Comparison of ENCODE assay signal across 24 cellular contexts in the genomic region with DNA sequence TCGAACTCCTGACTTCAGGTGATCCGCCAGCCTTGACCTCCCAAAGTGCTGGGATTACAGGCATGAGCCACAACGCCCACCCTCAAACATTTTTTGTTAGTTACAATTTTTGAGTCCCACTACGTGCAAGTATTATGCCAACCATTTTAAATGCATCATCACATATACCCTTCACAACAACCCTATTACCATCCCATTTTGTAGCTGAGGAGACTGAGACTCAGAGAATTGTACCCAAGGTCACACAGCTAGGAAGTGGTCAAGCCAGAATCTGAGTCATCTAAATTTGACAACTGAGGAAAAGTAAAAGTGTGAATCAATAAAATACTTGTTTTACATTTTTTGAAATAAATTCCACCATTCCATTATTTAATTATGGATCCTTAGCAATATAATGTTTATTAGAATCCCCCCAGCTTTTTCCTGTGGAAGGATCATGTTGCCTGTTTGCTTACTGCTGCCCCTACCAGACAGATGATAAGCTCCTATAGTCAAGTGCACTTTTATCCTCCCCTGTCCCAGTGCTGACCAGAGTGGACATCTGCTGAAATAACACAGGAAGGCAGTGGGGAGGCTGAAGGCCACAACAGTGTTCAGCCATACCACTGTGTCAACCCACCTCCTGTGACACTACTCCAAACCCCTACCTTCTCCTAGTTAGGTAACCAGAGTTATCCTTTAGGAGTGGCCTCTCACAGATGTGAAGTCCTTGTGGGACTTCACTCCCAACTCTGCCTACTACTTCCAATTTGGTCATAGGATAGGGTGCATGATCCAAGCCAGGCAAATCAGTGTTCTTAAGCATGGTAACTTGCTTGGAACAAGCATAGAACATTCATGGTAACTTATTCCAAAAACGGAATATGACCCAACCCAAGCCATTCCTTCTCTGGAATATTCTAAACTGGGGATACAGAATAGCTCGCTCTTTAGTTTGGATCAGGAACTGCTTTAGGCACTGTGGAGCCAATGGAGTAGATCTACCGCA.
"Had no signal": no experiment of that assay in that cellular context is flagged by ENCODE, and none has a peak within 500 bp of the region (broad histone marks: within the 10 kb centered on the region; RNA-seq: fewer than 3 reads in every experiment).

No MANE protein-coding gene starts in this region.

- H3K27me3 ChIP-seq: body of pancreas, foreskin keratinocyte, testis, vagina had no signal

- H3K9me3 ChIP-seq: testis, vagina had no signal

- H3K27me3 Mint-ChIP-seq: activated naive CD4-positive, alpha-beta T cell treated with anti-CD3 and anti-CD28 coated beads, Interleukin-2, amount 10 ng/mL, durations not matched to agents 7 days and 5 days; activated naive CD8-positive, alpha-beta T cell treated with anti-CD3 and anti-CD28 coated beads, Interleukin-2, amount 50 U/mL, for 24 hours; memory B cell; stimulated activated naive B cell treated with anti-CD40 and anti-IgM and Interleukin-4, amounts not matched to agents 10 μg/mL and 1 μg/mL and 100 μg/mL, for 72 hours had no signal

- DNase-seq: activated CD4-positive, alpha-beta T cell treated with anti-CD3 and anti-CD28 coated beads, Interleukin-2, amount 50 U/mL, for 4 hours; activated CD8-positive, alpha-beta memory T cell treated with anti-CD3 and anti-CD28 coated beads for 24 hours; activated CD8-positive, alpha-beta memory T cell treated with anti-CD3 and anti-CD28 coated beads, Interleukin-2, amount 50 U/mL, for 4 hours; activated effector memory CD4-positive, alpha-beta T cell treated with Interleukin-2 at 50 U/mL for 16 hours; activated naive CD4-positive, alpha-beta T cell treated with anti-CD3 and anti-CD28 coated beads, Interleukin-2, amount 10 ng/mL, durations not matched to agents 7 days and 5 days; activated naive CD8-positive, alpha-beta T cell treated with anti-CD3 and anti-CD28 coated beads, Interleukin-2, amount 50 U/mL, for 24 hours; activated T-cell treated with anti-CD3 and anti-CD28 coated beads, Interleukin-2, amount 50 U/mL, for 4 hours; body of pancreas; central memory CD4-positive, alpha-beta T cell; dermis blood vessel endothelial cell; effector CD8-positive, alpha-beta T cell; foreskin keratinocyte; glutamatergic neuron; hypothalamus; occipital lobe; stimulated activated CD4-positive, alpha-beta T cell treated with anti-CD3 and anti-CD28 coated beads, Interleukin-2, amount 100 ng/mL, for 48 hours; stimulated activated CD8-positive, alpha-beta memory T cell treated with anti-CD3 and anti-CD28 coated beads, Interleukin-4, amount 100 ng/mL, for 48 hours; stimulated activated naive B cell treated with anti-CD40 and anti-IgM and Interleukin-4, amounts not matched to agents 10 μg/mL and 1 μg/mL and 100 μg/mL, for 72 hours; T-helper 1 cell; testis; WERI-Rb-1 had no signal

- H3K9me3 Mint-ChIP-seq: activated naive CD4-positive, alpha-beta T cell treated with anti-CD3 and anti-CD28 coated beads, Interleukin-2, amount 10 ng/mL, durations not matched to agents 7 days and 5 days; activated naive CD8-positive, alpha-beta T cell treated with anti-CD3 and anti-CD28 coated beads, Interleukin-2, amount 50 U/mL, for 24 hours; activated T-cell treated with anti-CD3 and anti-CD28 coated beads, Interleukin-2, amount 50 U/mL, for 4 hours; memory B cell; neural crest cell had no signal

- H3K4me3 Mint-ChIP-seq: activated naive CD4-positive, alpha-beta T cell treated with anti-CD3 and anti-CD28 coated beads, Interleukin-2, amount 10 ng/mL, durations not matched to agents 7 days and 5 days; activated naive CD8-positive, alpha-beta T cell treated with anti-CD3 and anti-CD28 coated beads, Interleukin-2, amount 50 U/mL, for 24 hours; activated T-cell treated with anti-CD3 and anti-CD28 coated beads, Interleukin-2, amount 50 U/mL, for 4 hours; memory B cell; neural crest cell; stimulated activated naive B cell treated with anti-CD40 and anti-IgM and Interleukin-4, amounts not matched to agents 10 μg/mL and 1 μg/mL and 100 μg/mL, for 72 hours had no signal

- H3K4me3 ChIP-seq: body of pancreas, testis, vagina had no signal

- H3K4me1 ChIP-seq: foreskin keratinocyte had no signal

- H3K27ac ChIP-seq: foreskin keratinocyte, testis, vagina, WERI-Rb-1 had no signal

- ATAC-seq: activated naive CD8-positive, alpha-beta T cell treated with anti-CD3 and anti-CD28 coated beads, Interleukin-2, amount 50 U/mL, for 24 hours; activated T-cell treated with anti-CD3 and anti-CD28 coated beads, Interleukin-2, amount 50 U/mL, for 4 hours; body of pancreas; foreskin keratinocyte; stimulated activated naive B cell treated with anti-CD40 and anti-IgM and Interleukin-4, amounts not matched to agents 10 μg/mL and 1 μg/mL and 100 μg/mL, for 72 hours had no signal

- H3K36me3 ChIP-seq: vagina, WERI-Rb-1 had no signal

- H3K4me1 Mint-ChIP-seq: neural crest cell had no signal

- H3K27ac Mint-ChIP-seq: activated naive CD4-positive, alpha-beta T cell treated with anti-CD3 and anti-CD28 coated beads, Interleukin-2, amount 10 ng/mL, durations not matched to agents 7 days and 5 days; activated naive CD8-positive, alpha-beta T cell treated with anti-CD3 and anti-CD28 coated beads, Interleukin-2, amount 50 U/mL, for 24 hours; stimulated activated naive B cell treated with anti-CD40 and anti-IgM and Interleukin-4, amounts not matched to agents 10 μg/mL and 1 μg/mL and 100 μg/mL, for 72 hours had no signal
